1 cellular context compared by ENCODE assay signal in genomic region chr1:36408479-36408878, GRCh38.
TF ChIP-seq lines count a peak whose summit lies in the region.

No MANE protein-coding gene starts in this region.

TF ChIP-seq in SK-N-SH treated with all-trans-retinoic acid at 6 μM for 48 hours, 23 proteins besides CTCF, POLR2A, EP300 and RAD21 (continued from another document):
- TF ChIP-seq CREB5 (CRISPR knock-in tag; IDR thresholded peaks at IDR 0.05; ENCODE audit: low read depth): peak; percentile 75; the same call in 1 of the 2 replicates
- peak; percentile 92; the same call in 1 of the 2 replicates for TF ChIP-seq CSDC2 (CRISPR knock-in tag; IDR thresholded peaks at IDR 0.05)
- TF ChIP-seq BACH2 (CRISPR knock-in tag; IDR thresholded peaks at IDR 0.05; ENCODE audit: borderline replicate concordance): no peak
- TF ChIP-seq ZNF70 (CRISPR knock-in tag; IDR thresholded peaks at IDR 0.05): no peak
- TF ChIP-seq CSRNP3 (CRISPR knock-in tag; IDR thresholded peaks at IDR 0.05): peak; percentile 89
